ENCODE assay signal across 22 cellular contexts in the genomic region with DNA sequence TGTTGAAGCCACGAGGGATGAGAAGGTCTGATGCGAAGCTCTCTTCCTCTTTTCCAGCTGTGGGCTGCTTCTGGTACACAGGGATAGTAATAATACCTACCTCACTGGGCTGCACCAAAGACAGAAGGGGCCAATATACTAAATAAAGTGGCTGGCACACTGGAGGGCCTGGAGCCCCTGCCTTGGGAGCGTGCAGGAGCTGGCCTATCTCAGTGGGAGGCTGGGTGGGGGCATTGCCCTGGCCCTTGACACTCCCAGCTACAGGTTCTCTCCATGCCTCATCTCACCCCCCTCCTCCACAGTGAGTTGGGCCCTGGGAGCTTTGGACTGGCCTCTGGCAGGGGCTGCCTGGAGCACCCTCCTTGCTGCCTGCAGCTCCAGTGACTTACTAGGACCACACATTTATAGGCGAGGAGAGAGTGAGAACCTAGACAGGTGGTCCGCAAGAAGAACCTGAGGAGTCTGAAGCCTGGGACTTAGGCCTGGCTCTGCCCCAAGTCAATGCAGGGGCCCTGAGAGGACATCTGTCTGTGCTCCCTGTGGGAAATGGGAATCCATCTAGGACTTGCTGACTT. TPM values are rescaled to one million over a fixed set of nuclear protein-coding genes. Genes with fewer than 3 reads are reported as not detected.
"Had no signal": no experiment of that assay in that cellular context is flagged by ENCODE, and none has a peak within 500 bp of the region (broad histone marks: within the 10 kb centered on the region; RNA-seq: fewer than 3 reads in every experiment).

No MANE protein-coding gene starts in this region.

- H3K4me2 ChIP-seq: neural progenitor cell had no signal

- H3K27me3 ChIP-seq: colonic mucosa, neural progenitor cell, testis, uterus had no signal

- H3K9me3 Mint-ChIP-seq: brain, endodermal cell, mesothelial cell of epicardium, neural progenitor cell had no signal

- H3K9ac ChIP-seq: neural progenitor cell had no signal

- H3K4me3 Mint-ChIP-seq: brain; endodermal cell; mesothelial cell of epicardium; naive thymus-derived CD8-positive, alpha-beta T cell; neural progenitor cell; T-cell had no signal

- H3K27ac Mint-ChIP-seq: activated naive CD4-positive, alpha-beta T cell treated with anti-CD3 and anti-CD28 coated beads, Interleukin-2, amount 50 U/mL, for 72 hours; brain; endodermal cell; mesothelial cell of epicardium; naive thymus-derived CD8-positive, alpha-beta T cell; T-cell had no signal

- H3K27ac ChIP-seq: colonic mucosa, lower lobe of right lung, neural progenitor cell, prostate gland, spleen, testis, uterus had no signal

- H3K36me3 ChIP-seq: colonic mucosa, lower lobe of right lung, neural progenitor cell, prostate gland, spleen, uterus had no signal

- H3K4me3 ChIP-seq: colonic mucosa, lower lobe of right lung, neural progenitor cell, prostate gland, testis, uterus had no signal

- H2AFZ ChIP-seq: neural progenitor cell had no signal

- H3K36me3 Mint-ChIP-seq: brain; mesothelial cell of epicardium; naive thymus-derived CD8-positive, alpha-beta T cell; neural progenitor cell; T-cell had no signal

- ATAC-seq: activated naive CD4-positive, alpha-beta T cell treated with anti-CD3 and anti-CD28 coated beads, Interleukin-2, amount 50 U/mL, for 72 hours; left lobe of liver; lower lobe of right lung; naive thymus-derived CD8-positive, alpha-beta T cell; T-cell had no signal

- H3K9me3 ChIP-seq: colonic mucosa, lower lobe of right lung, prostate gland, spleen, testis, uterus had no signal

- H3K4me1 Mint-ChIP-seq: brain; mesothelial cell of epicardium; naive thymus-derived CD8-positive, alpha-beta T cell; T-cell had no signal

- H3K4me1 ChIP-seq: colonic mucosa, lower lobe of right lung, neural progenitor cell, prostate gland, testis, uterus had no signal

- DNase-seq: activated CD4-positive, alpha-beta T cell treated with anti-CD3 and anti-CD28 coated beads, Interleukin-2, amount 50 U/mL, for 4 hours; activated gamma-delta T cell treated with Interleukin-2 at 50 U/mL for 16 hours; aorta; central memory CD4-positive, alpha-beta T cell; colonic mucosa; endodermal cell; foreskin fibroblast; lower lobe of right lung; naive thymus-derived CD8-positive, alpha-beta T cell; spleen; stimulated activated CD4-positive, alpha-beta T cell treated with anti-CD3 and anti-CD28 coated beads, Interleukin-4, amount 100 ng/mL, for 1 hour; stimulated activated naive CD4-positive, alpha-beta T cell; T-cell; testis; trophoblast cell; uterus had no signal

RNA-seq across cellular contexts. Expression of a gene that starts 1.6 kb away (rescaled TPM):
- total RNA-seq: endodermal cell, lower lobe of right lung had no signal
- polyA plus RNA-seq: naive thymus-derived CD8-positive, alpha-beta T cell had no signal
